ENCODE assay signal across 1 cellular context in the genomic region with DNA sequence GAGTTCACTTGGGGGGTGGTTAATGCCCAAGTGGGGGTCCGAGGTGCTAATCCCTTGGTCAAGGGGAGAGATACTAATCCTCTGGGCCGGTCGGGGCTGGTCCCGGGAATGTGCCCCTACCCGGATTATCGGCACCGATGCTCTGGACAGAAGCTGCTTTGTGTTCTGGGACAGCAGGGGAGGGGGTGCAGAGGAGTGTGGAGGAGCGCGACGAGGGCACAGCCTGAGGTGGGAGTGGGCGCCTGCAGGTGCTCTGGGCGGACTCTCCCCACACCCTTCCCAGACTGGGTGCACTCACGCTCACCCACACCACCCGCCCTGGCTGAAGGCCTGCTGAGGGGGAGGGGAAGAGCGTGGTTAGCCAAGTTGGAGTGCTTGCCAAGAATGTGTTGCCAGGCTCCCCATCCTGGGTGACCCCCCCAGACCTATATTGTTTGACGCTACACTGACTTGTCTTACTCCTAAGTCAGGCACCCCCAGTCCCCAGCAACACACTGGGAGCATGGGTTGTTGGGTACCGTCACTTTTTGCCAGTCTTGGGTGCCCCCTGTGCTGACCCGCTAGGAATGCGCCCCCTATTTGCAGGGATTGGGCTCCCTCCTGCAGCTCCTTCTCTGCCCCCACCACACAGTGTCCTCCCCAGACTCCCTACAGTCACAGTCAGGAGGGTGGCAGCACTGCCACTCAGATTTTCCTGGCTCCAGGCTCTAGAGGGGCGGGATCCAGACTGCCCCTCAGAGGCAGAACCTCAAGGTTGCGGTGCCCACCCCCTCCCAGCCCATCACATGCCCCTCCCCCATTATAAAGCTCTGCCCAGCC.
TF ChIP-seq lines count a peak whose summit lies in the region.

No MANE protein-coding gene starts in this region.

TF ChIP-seq in K562, 482 proteins besides CTCF, POLR2A, EP300 and RAD21 (continued from another document and continues in another):
- TF ChIP-seq, protein P1, sequence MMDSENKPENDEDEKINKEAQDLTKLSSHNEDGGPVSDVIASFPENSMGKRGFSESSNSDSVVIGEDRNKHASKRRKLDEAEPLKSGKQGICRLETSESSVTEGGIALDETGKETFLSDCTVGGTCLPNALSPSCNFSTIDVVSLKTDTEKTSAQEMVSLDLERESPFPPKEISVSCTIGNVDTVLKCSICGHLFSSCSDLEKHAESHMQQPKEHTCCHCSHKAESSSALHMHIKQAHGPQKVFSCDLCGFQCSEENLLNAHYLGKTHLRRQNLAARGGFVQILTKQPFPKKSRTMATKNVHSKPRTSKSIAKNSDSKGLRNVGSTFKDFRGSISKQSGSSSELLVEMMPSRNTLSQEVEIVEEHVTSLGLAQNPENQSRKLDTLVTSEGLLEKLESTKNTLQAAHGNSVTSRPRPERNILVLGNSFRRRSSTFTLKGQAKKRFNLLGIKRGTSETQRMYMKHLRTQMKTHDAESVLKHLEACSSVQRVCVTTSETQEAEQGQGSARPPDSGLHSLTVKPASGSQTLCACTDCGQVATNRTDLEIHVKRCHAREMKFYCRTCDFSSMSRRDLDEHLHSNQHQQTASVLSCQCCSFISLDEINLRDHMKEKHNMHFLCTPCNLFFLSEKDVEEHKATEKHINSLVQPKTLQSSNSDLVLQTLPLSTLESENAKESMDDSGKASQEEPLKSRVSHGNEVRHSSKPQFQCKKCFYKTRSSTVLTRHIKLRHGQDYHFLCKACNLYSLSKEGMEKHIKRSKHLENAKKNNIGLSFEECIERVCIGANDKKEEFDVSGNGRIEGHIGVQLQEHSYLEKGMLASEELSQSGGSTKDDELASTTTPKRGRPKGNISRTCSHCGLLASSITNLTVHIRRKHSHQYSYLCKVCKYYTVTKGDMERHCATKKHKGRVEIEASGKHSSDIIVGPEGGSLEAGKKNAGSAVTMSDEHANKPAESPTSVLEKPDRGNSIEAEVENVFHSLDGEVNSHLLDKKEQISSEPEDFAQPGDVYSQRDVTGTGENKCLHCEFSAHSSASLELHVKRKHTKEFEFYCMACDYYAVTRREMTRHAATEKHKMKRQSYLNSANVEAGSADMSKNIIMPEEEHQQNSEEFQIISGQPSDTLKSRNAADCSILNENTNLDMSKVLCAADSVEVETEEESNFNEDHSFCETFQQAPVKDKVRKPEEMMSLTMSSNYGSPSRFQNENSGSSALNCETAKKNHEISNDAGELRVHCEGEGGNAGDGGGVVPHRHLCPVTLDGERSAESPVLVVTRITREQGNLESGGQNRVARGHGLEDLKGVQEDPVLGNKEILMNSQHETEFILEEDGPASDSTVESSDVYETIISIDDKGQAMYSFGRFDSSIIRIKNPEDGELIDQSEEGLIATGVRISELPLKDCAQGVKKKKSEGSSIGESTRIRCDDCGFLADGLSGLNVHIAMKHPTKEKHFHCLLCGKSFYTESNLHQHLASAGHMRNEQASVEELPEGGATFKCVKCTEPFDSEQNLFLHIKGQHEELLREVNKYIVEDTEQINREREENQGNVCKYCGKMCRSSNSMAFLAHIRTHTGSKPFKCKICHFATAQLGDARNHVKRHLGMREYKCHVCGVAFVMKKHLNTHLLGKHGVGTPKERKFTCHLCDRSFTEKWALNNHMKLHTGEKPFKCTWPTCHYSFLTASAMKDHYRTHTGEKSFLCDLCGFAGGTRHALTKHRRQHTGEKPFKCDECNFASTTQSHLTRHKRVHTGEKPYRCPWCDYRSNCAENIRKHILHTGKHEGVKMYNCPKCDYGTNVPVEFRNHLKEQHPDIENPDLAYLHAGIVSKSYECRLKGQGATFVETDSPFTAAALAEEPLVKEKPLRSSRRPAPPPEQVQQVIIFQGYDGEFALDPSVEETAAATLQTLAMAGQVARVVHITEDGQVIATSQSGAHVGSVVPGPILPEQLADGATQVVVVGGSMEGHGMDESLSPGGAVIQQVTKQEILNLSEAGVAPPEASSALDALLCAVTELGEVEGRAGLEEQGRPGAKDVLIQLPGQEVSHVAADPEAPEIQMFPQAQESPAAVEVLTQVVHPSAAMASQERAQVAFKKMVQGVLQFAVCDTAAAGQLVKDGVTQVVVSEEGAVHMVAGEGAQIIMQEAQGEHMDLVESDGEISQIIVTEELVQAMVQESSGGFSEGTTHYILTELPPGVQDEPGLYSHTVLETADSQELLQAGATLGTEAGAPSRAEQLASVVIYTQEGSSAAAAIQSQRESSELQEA (IDR thresholded peaks at IDR 0.05; ENCODE audit: low read depth) = no peak
- TF ChIP-seq, protein P2, sequence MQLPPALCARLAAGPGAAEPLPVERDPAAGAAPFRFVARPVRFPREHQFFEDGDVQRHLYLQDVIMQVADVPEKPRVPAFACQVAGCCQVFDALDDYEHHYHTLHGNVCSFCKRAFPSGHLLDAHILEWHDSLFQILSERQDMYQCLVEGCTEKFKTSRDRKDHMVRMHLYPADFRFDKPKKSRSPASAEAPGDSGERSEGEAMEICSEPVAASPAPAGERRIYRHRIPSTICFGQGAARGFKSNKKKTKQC (CRISPR knock-in tag; IDR thresholded peaks at IDR 0.05) = no peak
- TF ChIP-seq RFX7 (CRISPR knock-in tag; IDR thresholded peaks at IDR 0.05) (no peak), ZNF695 (CRISPR knock-in tag; IDR thresholded peaks at IDR 0.05) (no peak), TCF3 (CRISPR knock-in tag; IDR thresholded peaks at IDR 0.05) (no peak), ETS2 (tag; IDR thresholded peaks at IDR 0.05; ENCODE audit: borderline replicate concordance, poor library complexity, severe bottlenecking) (no peak), NFIX (CRISPR knock-in tag; IDR thresholded peaks at IDR 0.05; ENCODE audit: low read depth) (no peak), EGR1 (conservative IDR thresholded peaks at IDR 0.05) (peak; percentile 27; the same call in 1 of the 2 replicates), NCOA1 (IDR thresholded peaks at IDR 0.05; ENCODE audit: low read depth) (no peak), PRMT5 (CRISPR knock-in tag; IDR thresholded peaks at IDR 0.05) (no peak)
- TF ChIP-seq, protein P3, sequence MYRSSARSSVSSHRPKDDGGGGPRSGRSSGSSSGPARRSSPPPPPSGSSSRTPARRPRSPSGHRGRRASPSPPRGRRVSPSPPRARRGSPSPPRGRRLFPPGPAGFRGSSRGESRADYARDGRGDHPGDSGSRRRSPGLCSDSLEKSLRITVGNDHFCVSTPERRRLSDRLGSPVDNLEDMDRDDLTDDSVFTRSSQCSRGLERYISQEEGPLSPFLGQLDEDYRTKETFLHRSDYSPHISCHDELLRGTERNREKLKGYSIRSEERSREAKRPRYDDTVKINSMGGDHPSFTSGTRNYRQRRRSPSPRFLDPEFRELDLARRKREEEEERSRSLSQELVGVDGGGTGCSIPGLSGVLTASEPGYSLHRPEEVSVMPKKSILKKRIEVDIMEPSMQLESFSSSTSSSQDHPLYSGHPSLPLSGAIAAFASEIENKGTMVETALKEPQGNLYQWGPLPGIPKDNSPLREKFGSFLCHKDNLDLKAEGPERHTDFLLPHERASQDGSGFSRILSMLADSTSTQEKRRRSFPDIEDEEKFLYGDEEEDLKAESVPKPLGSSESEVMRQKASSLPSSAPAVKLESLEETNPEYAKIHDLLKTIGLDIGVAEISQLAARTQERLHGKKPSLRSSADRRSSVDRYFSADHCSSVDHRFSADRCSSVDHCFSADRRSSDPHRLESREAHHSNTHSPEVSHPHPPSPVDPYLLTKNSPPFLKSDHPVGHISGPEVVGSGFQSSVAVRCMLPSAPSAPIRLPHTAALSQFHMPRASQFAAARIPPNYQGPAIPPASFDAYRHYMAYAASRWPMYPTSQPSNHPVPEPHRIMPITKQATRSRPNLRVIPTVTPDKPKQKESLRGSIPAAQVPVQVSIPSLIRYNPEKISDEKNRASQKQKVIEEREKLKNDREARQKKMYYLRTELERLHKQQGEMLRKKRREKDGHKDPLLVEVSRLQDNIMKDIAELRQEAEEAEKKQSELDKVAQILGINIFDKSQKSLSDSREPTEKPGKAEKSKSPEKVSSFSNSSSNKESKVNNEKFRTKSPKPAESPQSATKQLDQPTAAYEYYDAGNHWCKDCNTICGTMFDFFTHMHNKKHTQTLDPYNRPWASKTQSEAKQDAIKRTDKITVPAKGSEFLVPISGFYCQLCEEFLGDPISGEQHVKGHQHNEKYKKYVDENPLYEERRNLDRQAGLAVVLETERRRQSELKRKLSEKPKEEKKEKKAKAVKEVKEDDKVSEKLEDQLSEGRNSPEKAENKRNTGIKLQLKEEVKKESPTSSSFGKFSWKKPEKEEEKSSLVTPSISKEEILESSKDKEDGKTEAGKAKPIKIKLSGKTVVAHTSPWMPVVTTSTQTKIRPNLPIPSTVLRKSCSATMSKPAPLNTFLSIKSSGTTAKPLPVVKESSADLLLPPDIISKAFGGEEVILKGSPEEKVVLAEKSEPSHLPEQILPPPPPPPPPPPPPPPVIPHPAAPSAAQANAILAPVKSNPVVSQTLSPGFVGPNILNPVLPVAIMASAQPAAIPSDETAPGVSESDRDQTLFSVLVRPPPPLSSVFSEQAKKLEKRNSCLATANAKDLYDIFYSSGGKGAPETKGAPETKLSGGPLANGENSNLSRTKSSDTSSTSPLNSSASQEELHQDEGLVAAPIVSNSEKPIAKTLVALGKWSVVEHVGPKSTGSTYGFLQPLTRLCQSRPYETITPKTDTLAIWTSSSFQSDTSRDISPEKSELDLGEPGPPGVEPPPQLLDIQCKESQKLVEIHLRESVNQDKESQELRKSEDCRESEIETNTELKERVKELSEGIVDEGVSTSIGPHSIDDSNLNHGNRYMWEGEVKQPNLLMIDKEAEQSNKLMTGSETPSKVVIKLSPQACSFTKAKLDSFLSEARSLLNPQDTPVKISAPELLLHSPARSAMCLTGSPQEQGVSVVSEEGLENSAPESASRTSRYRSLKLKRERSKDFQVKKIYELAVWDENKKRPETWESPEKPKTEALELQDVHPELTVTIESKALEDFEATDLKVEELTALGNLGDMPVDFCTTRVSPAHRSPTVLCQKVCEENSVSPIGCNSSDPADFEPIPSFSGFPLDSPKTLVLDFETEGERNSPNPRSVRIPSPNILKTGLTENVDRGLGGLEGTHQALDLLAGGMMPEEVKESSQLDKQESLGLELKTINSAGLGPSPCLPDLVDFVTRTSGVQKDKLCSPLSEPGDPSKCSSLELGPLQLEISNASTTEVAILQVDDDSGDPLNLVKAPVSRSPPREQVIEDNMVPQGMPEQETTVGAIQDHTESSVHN (IDR thresholded peaks at IDR 0.05; ENCODE audit: borderline replicate concordance in 1 of 2, low read depth in 1 of 2) = no peak
- TF ChIP-seq, protein P4, sequence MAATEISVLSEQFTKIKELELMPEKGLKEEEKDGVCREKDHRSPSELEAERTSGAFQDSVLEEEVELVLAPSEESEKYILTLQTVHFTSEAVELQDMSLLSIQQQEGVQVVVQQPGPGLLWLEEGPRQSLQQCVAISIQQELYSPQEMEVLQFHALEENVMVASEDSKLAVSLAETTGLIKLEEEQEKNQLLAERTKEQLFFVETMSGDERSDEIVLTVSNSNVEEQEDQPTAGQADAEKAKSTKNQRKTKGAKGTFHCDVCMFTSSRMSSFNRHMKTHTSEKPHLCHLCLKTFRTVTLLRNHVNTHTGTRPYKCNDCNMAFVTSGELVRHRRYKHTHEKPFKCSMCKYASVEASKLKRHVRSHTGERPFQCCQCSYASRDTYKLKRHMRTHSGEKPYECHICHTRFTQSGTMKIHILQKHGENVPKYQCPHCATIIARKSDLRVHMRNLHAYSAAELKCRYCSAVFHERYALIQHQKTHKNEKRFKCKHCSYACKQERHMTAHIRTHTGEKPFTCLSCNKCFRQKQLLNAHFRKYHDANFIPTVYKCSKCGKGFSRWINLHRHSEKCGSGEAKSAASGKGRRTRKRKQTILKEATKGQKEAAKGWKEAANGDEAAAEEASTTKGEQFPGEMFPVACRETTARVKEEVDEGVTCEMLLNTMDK (IDR thresholded peaks at IDR 0.05; ENCODE audit: borderline replicate concordance, insufficient read depth, low read depth, low read length, poor library complexity, severe bottlenecking) = peak; percentile 56
- TF ChIP-seq, protein P5, sequence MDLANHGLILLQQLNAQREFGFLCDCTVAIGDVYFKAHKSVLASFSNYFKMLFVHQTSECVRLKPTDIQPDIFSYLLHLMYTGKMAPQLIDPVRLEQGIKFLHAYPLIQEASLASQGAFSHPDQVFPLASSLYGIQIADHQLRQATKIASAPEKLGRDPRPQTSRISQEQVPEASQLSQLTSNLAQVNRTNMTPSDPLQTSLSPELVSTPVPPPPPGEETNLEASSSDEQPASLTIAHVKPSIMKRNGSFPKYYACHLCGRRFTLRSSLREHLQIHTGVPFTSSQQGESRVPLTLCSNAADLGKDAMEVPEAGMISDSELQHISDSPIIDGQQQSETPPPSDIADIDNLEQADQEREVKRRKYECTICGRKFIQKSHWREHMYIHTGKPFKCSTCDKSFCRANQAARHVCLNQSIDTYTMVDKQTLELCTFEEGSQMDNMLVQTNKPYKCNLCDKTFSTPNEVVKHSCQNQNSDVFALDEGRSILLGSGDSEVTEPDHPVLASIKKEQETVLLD (IDR thresholded peaks at IDR 0.05) = no peak
- TF ChIP-seq, protein P6, sequence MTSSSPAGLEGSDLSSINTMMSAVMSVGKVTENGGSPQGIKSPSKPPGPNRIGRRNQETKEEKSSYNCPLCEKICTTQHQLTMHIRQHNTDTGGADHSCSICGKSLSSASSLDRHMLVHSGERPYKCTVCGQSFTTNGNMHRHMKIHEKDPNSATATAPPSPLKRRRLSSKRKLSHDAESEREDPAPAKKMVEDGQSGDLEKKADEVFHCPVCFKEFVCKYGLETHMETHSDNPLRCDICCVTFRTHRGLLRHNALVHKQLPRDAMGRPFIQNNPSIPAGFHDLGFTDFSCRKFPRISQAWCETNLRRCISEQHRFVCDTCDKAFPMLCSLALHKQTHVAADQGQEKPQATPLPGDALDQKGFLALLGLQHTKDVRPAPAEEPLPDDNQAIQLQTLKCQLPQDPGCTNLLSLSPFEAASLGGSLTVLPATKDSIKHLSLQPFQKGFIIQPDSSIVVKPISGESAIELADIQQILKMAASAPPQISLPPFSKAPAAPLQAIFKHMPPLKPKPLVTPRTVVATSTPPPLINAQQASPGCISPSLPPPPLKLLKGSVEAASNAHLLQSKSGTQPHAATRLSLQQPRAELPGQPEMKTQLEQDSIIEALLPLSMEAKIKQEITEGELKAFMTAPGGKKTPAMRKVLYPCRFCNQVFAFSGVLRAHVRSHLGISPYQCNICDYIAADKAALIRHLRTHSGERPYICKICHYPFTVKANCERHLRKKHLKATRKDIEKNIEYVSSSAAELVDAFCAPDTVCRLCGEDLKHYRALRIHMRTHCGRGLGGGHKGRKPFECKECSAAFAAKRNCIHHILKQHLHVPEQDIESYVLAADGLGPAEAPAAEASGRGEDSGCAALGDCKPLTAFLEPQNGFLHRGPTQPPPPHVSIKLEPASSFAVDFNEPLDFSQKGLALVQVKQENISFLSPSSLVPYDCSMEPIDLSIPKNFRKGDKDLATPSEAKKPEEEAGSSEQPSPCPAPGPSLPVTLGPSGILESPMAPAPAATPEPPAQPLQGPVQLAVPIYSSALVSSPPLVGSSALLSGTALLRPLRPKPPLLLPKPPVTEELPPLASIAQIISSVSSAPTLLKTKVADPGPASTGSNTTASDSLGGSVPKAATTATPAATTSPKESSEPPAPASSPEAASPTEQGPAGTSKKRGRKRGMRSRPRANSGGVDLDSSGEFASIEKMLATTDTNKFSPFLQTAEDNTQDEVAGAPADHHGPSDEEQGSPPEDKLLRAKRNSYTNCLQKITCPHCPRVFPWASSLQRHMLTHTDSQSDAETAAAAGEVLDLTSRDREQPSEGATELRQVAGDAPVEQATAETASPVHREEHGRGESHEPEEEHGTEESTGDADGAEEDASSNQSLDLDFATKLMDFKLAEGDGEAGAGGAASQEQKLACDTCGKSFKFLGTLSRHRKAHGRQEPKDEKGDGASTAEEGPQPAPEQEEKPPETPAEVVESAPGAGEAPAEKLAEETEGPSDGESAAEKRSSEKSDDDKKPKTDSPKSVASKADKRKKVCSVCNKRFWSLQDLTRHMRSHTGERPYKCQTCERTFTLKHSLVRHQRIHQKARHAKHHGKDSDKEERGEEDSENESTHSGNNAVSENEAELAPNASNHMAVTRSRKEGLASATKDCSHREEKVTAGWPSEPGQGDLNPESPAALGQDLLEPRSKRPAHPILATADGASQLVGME (CRISPR knock-in tag; IDR thresholded peaks at IDR 0.05) = no peak
- TF ChIP-seq, protein P7, sequence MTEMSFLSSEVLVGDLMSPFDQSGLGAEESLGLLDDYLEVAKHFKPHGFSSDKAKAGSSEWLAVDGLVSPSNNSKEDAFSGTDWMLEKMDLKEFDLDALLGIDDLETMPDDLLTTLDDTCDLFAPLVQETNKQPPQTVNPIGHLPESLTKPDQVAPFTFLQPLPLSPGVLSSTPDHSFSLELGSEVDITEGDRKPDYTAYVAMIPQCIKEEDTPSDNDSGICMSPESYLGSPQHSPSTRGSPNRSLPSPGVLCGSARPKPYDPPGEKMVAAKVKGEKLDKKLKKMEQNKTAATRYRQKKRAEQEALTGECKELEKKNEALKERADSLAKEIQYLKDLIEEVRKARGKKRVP (CRISPR knock-in tag; IDR thresholded peaks at IDR 0.05) = no peak
